10 cellular contexts compared by ENCODE assay signal in the genomic region with DNA sequence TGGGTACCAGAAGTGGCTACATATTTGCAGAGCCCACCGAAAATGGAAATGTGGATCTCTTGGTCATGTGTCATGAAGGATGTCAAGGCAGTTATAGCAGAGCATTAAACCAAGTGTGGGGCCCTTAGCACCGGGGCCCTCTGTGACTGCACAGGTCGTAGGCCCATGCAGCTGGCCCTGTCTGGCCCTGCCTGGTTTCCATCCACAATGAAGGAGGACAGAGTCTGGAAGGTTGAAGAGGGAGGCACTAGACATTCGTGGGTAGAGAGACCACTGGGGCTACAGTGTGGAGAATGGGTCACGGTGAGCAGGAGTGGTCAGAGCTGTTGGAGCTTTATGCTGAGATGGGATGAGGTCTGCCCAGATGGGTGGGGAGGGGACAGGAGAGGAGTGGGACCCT. TPM values are rescaled to one million over a fixed set of nuclear protein-coding genes. Genes with fewer than 3 reads are reported as not detected.
"Had no signal": no experiment of that assay in that cellular context is flagged by ENCODE, and none has a peak within 500 bp of the region (broad histone marks: within the 10 kb centered on the region; RNA-seq: fewer than 3 reads in every experiment).

No MANE protein-coding gene starts in this region.

RNA-seq across cellular contexts. Expression of gene LGALS9C, which starts 9.6 kb away (rescaled TPM):
- total RNA-seq: activated T-cell treated with anti-CD3 and anti-CD28 coated beads, Interleukin-2, amount 50 U/mL, for 72 hours; body of pancreas; cardiac muscle cell; endodermal cell; epithelial cell of proximal tubule; fibroblast of lung; fibroblast of villous mesenchyme; gastroesophageal sphincter; glomerular endothelial cell; WTC11 had no signal
- polyA plus RNA-seq: cardiac muscle cell had no signal
